ENCODE assay signal across 1 cellular context in genomic region chr19:8505680-8506401, GRCh38.
A peak's percentile ranks its signal among the peaks of the same experiment; 100 is the strongest.
TF ChIP-seq lines count a peak whose summit lies in the region.

No MANE protein-coding gene starts in this region.

TF ChIP-seq in HepG2, 621 proteins besides CTCF, POLR2A, EP300 and RAD21 (continued from another document and continues in another):
- peak; percentile 93 for TF ChIP-seq ZNF687 (CRISPR knock-in tag; IDR thresholded peaks at IDR 0.05)
- TF ChIP-seq, protein P1, sequence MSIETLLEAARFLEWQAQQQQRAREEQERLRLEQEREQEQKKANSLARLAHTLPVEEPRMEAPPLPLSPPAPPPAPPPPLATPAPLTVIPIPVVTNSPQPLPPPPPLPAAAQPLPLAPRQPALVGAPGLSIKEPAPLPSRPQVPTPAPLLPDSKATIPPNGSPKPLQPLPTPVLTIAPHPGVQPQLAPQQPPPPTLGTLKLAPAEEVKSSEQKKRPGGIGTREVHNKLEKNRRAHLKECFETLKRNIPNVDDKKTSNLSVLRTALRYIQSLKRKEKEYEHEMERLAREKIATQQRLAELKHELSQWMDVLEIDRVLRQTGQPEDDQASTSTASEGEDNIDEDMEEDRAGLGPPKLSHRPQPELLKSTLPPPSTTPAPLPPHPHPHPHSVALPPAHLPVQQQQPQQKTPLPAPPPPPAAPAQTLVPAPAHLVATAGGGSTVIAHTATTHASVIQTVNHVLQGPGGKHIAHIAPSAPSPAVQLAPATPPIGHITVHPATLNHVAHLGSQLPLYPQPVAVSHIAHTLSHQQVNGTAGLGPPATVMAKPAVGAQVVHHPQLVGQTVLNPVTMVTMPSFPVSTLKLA (IDR thresholded peaks at IDR 0.05): no peak
- no peak for TF ChIP-seq NFAT5 (CRISPR knock-in tag; IDR thresholded peaks at IDR 0.05)
- no peak for TF ChIP-seq ZNF713 (CRISPR knock-in tag; IDR thresholded peaks at IDR 0.05)
- 0 out of 2 replicates have a peak, but pooled peaks have one; percentile 44 for TF ChIP-seq ZNF782 (CRISPR knock-in tag; IDR thresholded peaks at IDR 0.05; ENCODE audit: borderline replicate concordance)
- TF ChIP-seq AHR (CRISPR knock-in tag; IDR thresholded peaks at IDR 0.05): peak; percentile 67; the same call in 1 of the 2 replicates
- TF ChIP-seq RERE (CRISPR knock-in tag; IDR thresholded peaks at IDR 0.05; ENCODE audit: low read depth): no peak
- no peak for TF ChIP-seq ZMYM2 (CRISPR knock-in tag; IDR thresholded peaks at IDR 0.05)
- TF ChIP-seq ZKSCAN5 (CRISPR knock-in tag; IDR thresholded peaks at IDR 0.05): no peak
- no peak for TF ChIP-seq PAWR (CRISPR knock-in tag; IDR thresholded peaks at IDR 0.05; ENCODE audit: borderline replicate concordance)
- no peak for TF ChIP-seq ZNF496 (CRISPR knock-in tag; IDR thresholded peaks at IDR 0.05; ENCODE audit: insufficient replicate concordance)
- no peak for TF ChIP-seq CBFB (CRISPR knock-in tag; IDR thresholded peaks at IDR 0.05)
- peak; percentile 68 for TF ChIP-seq RBM39 (IDR thresholded peaks at IDR 0.05; ENCODE audit: low read depth, low read length, poor library complexity, severe bottlenecking)
- no peak for TF ChIP-seq ZNF282 (IDR thresholded peaks at IDR 0.05; ENCODE audit: partially characterized antibody)
- no peak for TF ChIP-seq JUNB (CRISPR knock-in tag; IDR thresholded peaks at IDR 0.05; ENCODE audit: borderline replicate concordance)
- 0 out of 2 replicates have a peak, but pooled peaks have one; percentile 65 for TF ChIP-seq ZNF816 (CRISPR knock-in tag; IDR thresholded peaks at IDR 0.05; ENCODE audit: borderline replicate concordance)
- TF ChIP-seq ZFX (CRISPR knock-in tag; IDR thresholded peaks at IDR 0.05; ENCODE audit: low read depth): peak; percentile 62
- TF ChIP-seq, protein P2, sequence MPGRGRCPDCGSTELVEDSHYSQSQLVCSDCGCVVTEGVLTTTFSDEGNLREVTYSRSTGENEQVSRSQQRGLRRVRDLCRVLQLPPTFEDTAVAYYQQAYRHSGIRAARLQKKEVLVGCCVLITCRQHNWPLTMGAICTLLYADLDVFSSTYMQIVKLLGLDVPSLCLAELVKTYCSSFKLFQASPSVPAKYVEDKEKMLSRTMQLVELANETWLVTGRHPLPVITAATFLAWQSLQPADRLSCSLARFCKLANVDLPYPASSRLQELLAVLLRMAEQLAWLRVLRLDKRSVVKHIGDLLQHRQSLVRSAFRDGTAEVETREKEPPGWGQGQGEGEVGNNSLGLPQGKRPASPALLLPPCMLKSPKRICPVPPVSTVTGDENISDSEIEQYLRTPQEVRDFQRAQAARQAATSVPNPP (CRISPR knock-in tag; IDR thresholded peaks at IDR 0.05): no peak
- TF ChIP-seq ZNF121 (CRISPR knock-in tag; IDR thresholded peaks at IDR 0.05): no peak
- 0 out of 2 replicates have a peak, but pooled peaks have one; percentile 57 for TF ChIP-seq ZBTB4 (CRISPR knock-in tag; IDR thresholded peaks at IDR 0.05; ENCODE audit: borderline replicate concordance)
- TF ChIP-seq MXD4 (CRISPR knock-in tag; IDR thresholded peaks at IDR 0.05): peak; percentile 96
- no peak for TF ChIP-seq SUZ12 (IDR thresholded peaks at IDR 0.05; ENCODE audit: low read depth, low read length)
- peak; percentile 40 for TF ChIP-seq TAF15 (IDR thresholded peaks at IDR 0.05; ENCODE audit: low read depth, low read length, poor library complexity, severe bottlenecking)
